Comparison of ENCODE assay signal across 13 cellular contexts in the genomic region with DNA sequence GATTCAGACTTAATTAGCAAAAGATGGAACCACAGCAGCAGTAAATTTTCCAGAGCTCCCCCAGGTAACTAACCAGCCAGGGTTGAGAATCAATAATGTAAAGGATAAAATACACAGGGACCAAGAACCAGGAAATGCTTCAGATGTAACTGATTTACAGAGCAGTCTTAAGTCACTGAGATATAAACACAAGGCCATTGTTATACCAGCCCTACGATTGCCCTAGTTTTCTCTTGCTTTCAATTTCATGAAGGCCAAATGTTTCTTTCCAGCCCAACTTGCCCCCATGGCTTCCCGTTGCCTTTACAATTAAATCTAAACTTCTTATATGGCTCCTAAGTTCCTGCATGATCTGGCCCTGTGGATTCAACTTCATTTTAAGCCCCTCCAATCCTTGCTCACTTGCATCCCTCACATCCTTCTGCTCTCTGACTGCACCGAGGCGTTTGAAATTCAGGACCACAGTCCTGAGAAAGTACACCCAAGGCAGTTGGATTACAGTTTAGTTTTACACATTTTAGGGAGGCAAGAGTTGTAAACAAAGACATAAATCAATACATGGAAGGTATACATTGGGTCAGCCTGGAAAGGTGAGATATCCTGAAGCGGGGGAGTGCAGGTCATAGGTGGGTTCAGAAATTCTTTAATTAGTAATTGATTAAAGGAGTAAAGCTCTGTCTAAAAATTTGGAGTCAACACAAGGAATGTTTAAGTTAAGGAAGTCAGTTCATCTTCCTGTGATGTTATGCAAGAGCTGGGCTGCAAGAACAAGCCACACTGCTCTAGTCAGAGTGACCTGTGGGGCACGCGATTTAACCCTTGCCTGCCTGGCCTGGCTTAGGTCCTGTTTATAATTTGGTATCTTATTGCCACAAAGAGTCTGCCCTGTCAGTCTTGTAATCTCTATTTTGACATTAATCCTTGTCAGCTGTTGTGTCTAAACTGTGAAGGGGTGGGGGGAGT.
DNase-seq lines count a peak whose midpoint lies in the region; ATAC-seq, FAIRE-seq and TF ChIP-seq lines count a peak whose summit lies in the region.
"Had no signal": no experiment of that assay in that cellular context is flagged by ENCODE, and none has a peak within 500 bp of the region (broad histone marks: within the 10 kb centered on the region; RNA-seq: fewer than 3 reads in every experiment).

No MANE protein-coding gene starts in this region.

- no peaks in the 10 kb centered on the region for H3K79me2 ChIP-seq in HepG2 (ENCODE audit: insufficient read depth, low read length)
- H3K79me2 ChIP-seq in osteoblast (ENCODE audit: insufficient read depth, low read length), result no peaks in the 10 kb centered on the region

- no TSS peak for BruUV-seq in HepG2 (replicated peaks; lab: Mats Ljungman, UMichigan)

- TF ChIP-seq EP300 in HepG2 (IDR thresholded peaks at IDR 0.05; ENCODE audit: low read depth in 2 of 2, low read length in 2 of 2), result peak in 1 of 2 experiments; percentile 21; a peak in 1 of 4 replicates
- TF ChIP-seq EP300 in HepG2 (CRISPR knock-in tag; IDR thresholded peaks at IDR 0.05; ENCODE audit: borderline replicate concordance), result no peak
- no peak for TF ChIP-seq EP300 in tibial nerve (IDR thresholded peaks at IDR 0.05)

- H3K4me3 ChIP-seq in cardiac fibroblast (replicated peaks in 1 of 2; ENCODE audit: low read depth in 2 of 2, low read length in 2 of 2), result no peak overlapping the region
- H3K4me3 ChIP-seq in HepG2 (replicated peaks in 1 of 3; ENCODE audit: insufficient read depth in 1 of 3, low read depth in 2 of 3, low read length in 3 of 3), result peak overlapping the region; percentile 8 to 29 (median 19); a peak in 3 of 6 replicates
- H3K4me3 ChIP-seq in tibial nerve, result no peak overlapping the region
- H3K4me3 ChIP-seq in osteoblast (ENCODE audit: insufficient read depth, low read length), result no peak overlapping the region

- POLR2A ChIA-PET in HepG2 (lab: Yijun Ruan, JAX), result no interaction called here

- peaks cover 28% of the 10 kb centered on the region for H3K4me1 ChIP-seq in HepG2 (ENCODE audit: insufficient read depth, low read length)
- H3K4me1 ChIP-seq in tibial nerve, result peaks cover 0 to 11% (median 2%) of the 10 kb centered on the region in 4 donors
- H3K4me1 ChIP-seq in osteoblast (ENCODE audit: insufficient read depth, low read length), result no peaks in the 10 kb centered on the region

- TF ChIP-seq POLR2A in HepG2 (IDR thresholded peaks at IDR 0.05; ENCODE audit: insufficient read depth in 1 of 2, low read depth in 2 of 2, low read length in 2 of 2) (no peak), tibial nerve (IDR thresholded peaks at IDR 0.05) (no peak)

- H3K27ac ChIP-seq in HepG2 (ENCODE audit: extremely low read length, insufficient read depth, low read length) (no peak overlapping the region), tibial nerve (peak overlapping the region in 3 of 4 donors; percentile 9 to 72 (median 47)), osteoblast (ENCODE audit: low read depth, low read length) (no peak overlapping the region)
- H3K27ac ChIP-seq: KMS-11 had no signal

- H3K36me3 ChIP-seq in HepG2 (replicated peaks in 1 of 2; ENCODE audit: control insufficient read depth in 1 of 2, insufficient read depth in 2 of 2, low read length in 2 of 2) (no peaks in the 10 kb centered on the region), tibial nerve (no peaks in the 10 kb centered on the region), osteoblast (ENCODE audit: insufficient read depth, low read length) (no peaks in the 10 kb centered on the region)

- H2AFZ ChIP-seq in HepG2 (ENCODE audit: low read length) (no peak overlapping the region), osteoblast (ENCODE audit: low read length) (no peak overlapping the region)

- CTCF ChIA-PET in HepG2 (lab: Yijun Ruan, JAX; ENCODE audit: low intra/inter-chr PET ratio, low total read pairs), result no interaction called here

- H3K4me2 ChIP-seq in HepG2 (ENCODE audit: low read depth, low read length) (peak overlapping the region; percentile 78), osteoblast (ENCODE audit: insufficient read depth, low read length) (no peak overlapping the region)
- H3K4me2 ChIP-seq: KMS-11 had no signal

- 2% methylated on average over 7 of the region's 7 CpGs for WGBS in HepG2 (ENCODE audit: low lambda C conversion rate)
- 25 to 29% methylated on average over 7 of the region's 7 CpGs for WGBS in tibial nerve, 2 donors

- DNase-seq in HuH-7.5 (ENCODE audit: low spot score), result peak; percentile 22
- peak; percentile 15 to 30 for DNase-seq in cardiac fibroblast (ENCODE audit: low read depth in 2 of 2)
- DNase-seq in HepG2 (ENCODE audit: low spot score), result peak; percentile 39
- DNase-seq in tibial nerve (ENCODE audit: low spot score in 2 of 2), result no peak
- no peak for DNase-seq in osteoblast (ENCODE audit: insufficient read length, low spot score, missing footprints)
- DNase-seq in NCI-H1436 treated with DMSO at 0.1 percent for 48 hours (lab: John Stamatoyannopoulos, UW), result no peak
- no peak for DNase-seq in NCI-H1048 (lab: John Stamatoyannopoulos, UW)
- DNase-seq: activated CD4-positive, alpha-beta memory T cell treated with anti-CD3 and anti-CD28 coated beads, Interleukin-2, amount 10 ng/mL, durations not matched to agents 7 days and 5 days; activated naive CD8-positive, alpha-beta T cell treated with anti-CD3 and anti-CD28 coated beads, Interleukin-2, amount 10 ng/mL, durations not matched to agents 7 days and 5 days; effector CD8-positive, alpha-beta T cell; NCI-H526 treated with DMSO at 0.1 percent for 48 hours; occipital lobe had no signal

- H3K27me3 ChIP-seq in HepG2 (ENCODE audit: control insufficient read depth in 1 of 2, insufficient read depth in 2 of 2, low read length in 2 of 2) (no peaks in the 10 kb centered on the region), tibial nerve (no peaks in the 10 kb centered on the region), osteoblast (ENCODE audit: insufficient read depth, low read length) (no peaks in the 10 kb centered on the region)

- intact Hi-C loops in HepG2 (cut with micrococcal nuclease; ENCODE audit: unreplicated experiment), result no loop called here

- peak; percentile 76 for ATAC-seq in HepG2

- no peak overlapping the region for H3K9ac ChIP-seq in HepG2 (ENCODE audit: insufficient read depth, low read depth, low read length)
- H3K9ac ChIP-seq: KMS-11 had no signal

- FAIRE-seq in HepG2 (lab: Jason Lieb, UNC), result peak; percentile 77

- H4K20me1 ChIP-seq in HepG2 (ENCODE audit: insufficient read depth, low read length), result no peaks in the 10 kb centered on the region
- H4K20me1 ChIP-seq in osteoblast (ENCODE audit: insufficient read depth, low read length), result no peaks in the 10 kb centered on the region

- in situ Hi-C loops in HepG2 (cut with HindIII; ENCODE audit: extremely low pct_ligation_motif_present, low pct_unique_long_range_greater_than_20kb), result no loop called here

- no peak for TF ChIP-seq RAD21 in HepG2 (CRISPR knock-in tag; IDR thresholded peaks at IDR 0.05)

- H3K9me3 ChIP-seq in HepG2 (ENCODE audit: low read length) (no peaks in the 10 kb centered on the region), tibial nerve (no peaks in the 10 kb centered on the region), osteoblast (ENCODE audit: low read depth, low read length) (no peaks in the 10 kb centered on the region)

- TF ChIP-seq CTCF in cardiac fibroblast (IDR thresholded peaks at IDR 0.05; ENCODE audit: low read depth, low read length) (no peak), HepG2 (CRISPR knock-in tag; IDR thresholded peaks at IDR 0.05) (no peak), tibial nerve (IDR thresholded peaks at IDR 0.05) (no peak), osteoblast (IDR thresholded peaks at IDR 0.05; ENCODE audit: extremely low read depth, low read depth, low read length) (no peak)

TF ChIP-seq in HepG2, 621 proteins besides CTCF, POLR2A, EP300 and RAD21 (continues in another document):
- peak; percentile 51; the same call in 1 of the 2 replicates for TF ChIP-seq CEBPB (IDR thresholded peaks at IDR 0.05; ENCODE audit: borderline replicate concordance, low read depth, low read length)
- TF ChIP-seq, protein P1, sequence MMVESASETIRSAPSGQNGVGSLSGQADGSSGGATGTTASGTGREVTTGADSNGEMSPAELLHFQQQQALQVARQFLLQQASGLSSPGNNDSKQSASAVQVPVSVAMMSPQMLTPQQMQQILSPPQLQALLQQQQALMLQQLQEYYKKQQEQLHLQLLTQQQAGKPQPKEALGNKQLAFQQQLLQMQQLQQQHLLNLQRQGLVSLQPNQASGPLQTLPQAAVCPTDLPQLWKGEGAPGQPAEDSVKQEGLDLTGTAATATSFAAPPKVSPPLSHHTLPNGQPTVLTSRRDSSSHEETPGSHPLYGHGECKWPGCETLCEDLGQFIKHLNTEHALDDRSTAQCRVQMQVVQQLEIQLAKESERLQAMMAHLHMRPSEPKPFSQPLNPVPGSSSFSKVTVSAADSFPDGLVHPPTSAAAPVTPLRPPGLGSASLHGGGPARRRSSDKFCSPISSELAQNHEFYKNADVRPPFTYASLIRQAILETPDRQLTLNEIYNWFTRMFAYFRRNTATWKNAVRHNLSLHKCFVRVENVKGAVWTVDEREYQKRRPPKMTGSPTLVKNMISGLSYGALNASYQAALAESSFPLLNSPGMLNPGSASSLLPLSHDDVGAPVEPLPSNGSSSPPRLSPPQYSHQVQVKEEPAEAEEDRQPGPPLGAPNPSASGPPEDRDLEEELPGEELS (CRISPR knock-in tag; IDR thresholded peaks at IDR 0.05), result 0 out of 2 replicates have a peak, but pooled peaks have one; percentile 49
- TF ChIP-seq NR2F6 (IDR thresholded peaks at IDR 0.05), result peak; percentile 43; the same call in 1 of the 2 replicates
- peak; percentile 58; the same call in 1 of the 2 replicates for TF ChIP-seq NR2F6 (CRISPR knock-in tag; IDR thresholded peaks at IDR 0.05)
- TF ChIP-seq BHLHE40 (IDR thresholded peaks at IDR 0.05; ENCODE audit: low read length), result peak; percentile 48; the same call in 1 of the 2 replicates
- no peak for TF ChIP-seq MYNN (CRISPR knock-in tag; IDR thresholded peaks at IDR 0.05; ENCODE audit: low read depth)
- TF ChIP-seq ELF3 (CRISPR knock-in tag; IDR thresholded peaks at IDR 0.05), result 0 out of 2 replicates have a peak, but pooled peaks have one; percentile 26
- TF ChIP-seq NCOA2 (CRISPR knock-in tag; IDR thresholded peaks at IDR 0.05), result no peak
- TF ChIP-seq HNRNPUL1 (IDR thresholded peaks at IDR 0.05; ENCODE audit: low read depth, low read length), result 0 out of 2 replicates have a peak, but pooled peaks have one; percentile 70
- TF ChIP-seq HNF4G (IDR thresholded peaks at IDR 0.05; ENCODE audit: borderline replicate concordance, low read depth, low read length), result peak; percentile 10; the same call in 1 of the 2 replicates
- no peak for TF ChIP-seq HNF4G (CRISPR knock-in tag; IDR thresholded peaks at IDR 0.05; ENCODE audit: borderline replicate concordance, low read depth)

Comparison
In these comparisons a context has a peak if more than half of its experiments do, and no peak if none do; other contexts are left out.
1. DNase-seq: peak in HuH-7.5 (single experiment), cardiac fibroblast (2 of 2) and HepG2 (single experiment); none in tibial nerve (0 of 2), osteoblast (single experiment), NCI-H1436 treated with DMSO at 0.1 percent for 48 hours (single experiment) and NCI-H1048 (single experiment).
2. H3K4me3 ChIP-seq: peak in HepG2 (3 of 3); none in cardiac fibroblast (0 of 2), tibial nerve (0 of 4) and osteoblast (single experiment).
3. H3K27ac ChIP-seq: peak in tibial nerve (3 of 4); none in HepG2 (single experiment) and osteoblast (single experiment).